In genomic region chr19:55539082-55539715, GRCh38 we compare ENCODE assay signal across 27 cellular contexts. TPM values are rescaled to one million over a fixed set of nuclear protein-coding genes. Genes with fewer than 3 reads are reported as not detected.
"Had no signal": no experiment of that assay in that cellular context is flagged by ENCODE, and none has a peak within 500 bp of the region (broad histone marks: within the 10 kb centered on the region; RNA-seq: fewer than 3 reads in every experiment).

No MANE protein-coding gene starts in this region.

- H3K9me3 ChIP-seq: transverse colon had no signal

- DNase-seq: activated CD4-positive, alpha-beta T cell treated with anti-CD3 and anti-CD28 coated beads, Interleukin-2, amount 50 U/mL, for 1 hour; activated CD4-positive, CD25-positive, alpha-beta regulatory T cell treated with anti-CD3 and anti-CD28 coated beads, Interleukin-2, amount 50 U/mL, for 72 hours; activated CD8-positive, alpha-beta T cell treated with anti-CD3 and anti-CD28 coated beads, Interleukin-2, amount 10 ng/mL, durations not matched to agents 7 days and 5 days; activated gamma-delta T cell treated with Interleukin-2 at 50 U/mL for 16 hours; activated T-cell treated with anti-CD3 and anti-CD28 coated beads, Interleukin-2, amount 50 U/mL, for 1 hour; aorta; dermis blood vessel endothelial cell; effector CD8-positive, alpha-beta T cell; erythroblast; foreskin fibroblast; naive thymus-derived CD4-positive, alpha-beta T cell; stimulated activated CD4-positive, alpha-beta T cell treated with anti-CD3 and anti-CD28 coated beads, Interleukin-2, amount 100 ng/mL, for 48 hours; stimulated activated CD8-positive, alpha-beta memory T cell treated with anti-CD3 and anti-CD28 coated beads, Interleukin-4, amount 100 ng/mL, for 48 hours; stimulated activated naive B cell treated with anti-CD40 and anti-IgM and Interleukin-4, amounts not matched to agents 10 μg/mL and 1 μg/mL and 100 μg/mL, for 72 hours; T-cell; transverse colon; WERI-Rb-1 had no signal

- H3K4me1 ChIP-seq: parathyroid adenoma, transverse colon had no signal

- H3K27me3 Mint-ChIP-seq: brain had no signal

- H3K27ac ChIP-seq: parathyroid adenoma, transverse colon had no signal

- H3K4me3 ChIP-seq: lung, transverse colon had no signal

- H2AFZ ChIP-seq: parathyroid adenoma had no signal

- H3K36me3 Mint-ChIP-seq: activated naive CD4-positive, alpha-beta T cell treated with anti-CD3 and anti-CD28 coated beads, Interleukin-2, amount 50 U/mL, for 72 hours; brain; naive thymus-derived CD4-positive, alpha-beta T cell; T-cell had no signal

- H3K4me3 Mint-ChIP-seq: activated CD8-positive, alpha-beta T cell treated with anti-CD3 and anti-CD28 coated beads, Interleukin-2, amount 10 ng/mL, durations not matched to agents 7 days and 5 days; brain; naive thymus-derived CD4-positive, alpha-beta T cell; stimulated activated naive B cell treated with anti-CD40 and anti-IgM and Interleukin-4, amounts not matched to agents 10 μg/mL and 1 μg/mL and 100 μg/mL, for 72 hours; T-cell; T-helper 2 cell treated with Interferon-gamma antibody and Interleukin-4, amounts not matched to agents 5 μg/mL and 100 μg/mL, for 36 hours had no signal

- H3K27ac Mint-ChIP-seq: activated CD8-positive, alpha-beta T cell treated with anti-CD3 and anti-CD28 coated beads, Interleukin-2, amount 10 ng/mL, durations not matched to agents 7 days and 5 days; activated naive CD4-positive, alpha-beta T cell treated with anti-CD3 and anti-CD28 coated beads, Interleukin-2, amount 50 U/mL, for 72 hours; brain; naive thymus-derived CD4-positive, alpha-beta T cell; stimulated activated naive B cell treated with anti-CD40 and anti-IgM and Interleukin-4, amounts not matched to agents 10 μg/mL and 1 μg/mL and 100 μg/mL, for 72 hours; T-cell; T-helper 2 cell treated with Interferon-gamma antibody and Interleukin-4, amounts not matched to agents 5 μg/mL and 100 μg/mL, for 36 hours had no signal

- H3K27me3 ChIP-seq: transverse colon had no signal

- H3K4me1 Mint-ChIP-seq: naive thymus-derived CD4-positive, alpha-beta T cell; stimulated activated naive B cell treated with anti-CD40 and anti-IgM and Interleukin-4, amounts not matched to agents 10 μg/mL and 1 μg/mL and 100 μg/mL, for 72 hours; T-cell had no signal

- H3K79me2 ChIP-seq: parathyroid adenoma had no signal

- H3K36me3 ChIP-seq: transverse colon, WERI-Rb-1 had no signal

- H3K9me3 Mint-ChIP-seq: T-helper 2 cell treated with Interferon-gamma antibody and Interleukin-4, amounts not matched to agents 5 μg/mL and 100 μg/mL, for 36 hours had no signal

- ATAC-seq: activated CD8-positive, alpha-beta T cell treated with anti-CD3 and anti-CD28 coated beads, Interleukin-2, amount 10 ng/mL, durations not matched to agents 7 days and 5 days; activated naive CD4-positive, alpha-beta T cell treated with anti-CD3 and anti-CD28 coated beads, Interleukin-2, amount 50 U/mL, for 72 hours; left lobe of liver; naive thymus-derived CD4-positive, alpha-beta T cell; stimulated activated naive B cell treated with anti-CD40 and anti-IgM and Interleukin-4, amounts not matched to agents 10 μg/mL and 1 μg/mL and 100 μg/mL, for 72 hours; T-cell had no signal

- H3K9ac ChIP-seq: parathyroid adenoma had no signal

RNA-seq across cellular contexts. Expression of gene SBK2, which starts 2.3 kb away (rescaled TPM):
- total RNA-seq: activated CD8-positive, alpha-beta T cell treated with anti-CD3 and anti-CD28 coated beads, Interleukin-2, amount 10 ng/mL, durations not matched to agents 7 days and 5 days; activated naive CD4-positive, alpha-beta T cell treated with anti-CD3 and anti-CD28 coated beads, Interleukin-2, amount 50 U/mL, for 72 hours; aorta; dermis blood vessel endothelial cell; fibroblast of lung; glomerular endothelial cell; left lobe of liver; naive thymus-derived CD4-positive, alpha-beta T cell; renal cortical epithelial cell; T-cell; temporal lobe; transverse colon had no signal
- polyA plus RNA-seq: aorta; fibroblast of lung; lung; naive thymus-derived CD4-positive, alpha-beta T cell had no signal

RNA-seq across cellular contexts. Expression of gene SBK3, which starts 6.1 kb away (rescaled TPM):
- total RNA-seq: activated CD8-positive, alpha-beta T cell treated with anti-CD3 and anti-CD28 coated beads, Interleukin-2, amount 10 ng/mL, durations not matched to agents 7 days and 5 days; activated naive CD4-positive, alpha-beta T cell treated with anti-CD3 and anti-CD28 coated beads, Interleukin-2, amount 50 U/mL, for 72 hours; left lobe of liver; naive thymus-derived CD4-positive, alpha-beta T cell; renal cortical epithelial cell; T-cell; temporal lobe; transverse colon had no signal
- polyA plus RNA-seq: aorta; fibroblast of lung; naive thymus-derived CD4-positive, alpha-beta T cell had no signal

RNA-seq across cellular contexts. Expression of gene SSC5D, which starts 51.0 kb away (rescaled TPM):
- polyA plus RNA-seq: naive thymus-derived CD4-positive, alpha-beta T cell had no signal
